1 cellular context compared by ENCODE assay signal in the genomic region with DNA sequence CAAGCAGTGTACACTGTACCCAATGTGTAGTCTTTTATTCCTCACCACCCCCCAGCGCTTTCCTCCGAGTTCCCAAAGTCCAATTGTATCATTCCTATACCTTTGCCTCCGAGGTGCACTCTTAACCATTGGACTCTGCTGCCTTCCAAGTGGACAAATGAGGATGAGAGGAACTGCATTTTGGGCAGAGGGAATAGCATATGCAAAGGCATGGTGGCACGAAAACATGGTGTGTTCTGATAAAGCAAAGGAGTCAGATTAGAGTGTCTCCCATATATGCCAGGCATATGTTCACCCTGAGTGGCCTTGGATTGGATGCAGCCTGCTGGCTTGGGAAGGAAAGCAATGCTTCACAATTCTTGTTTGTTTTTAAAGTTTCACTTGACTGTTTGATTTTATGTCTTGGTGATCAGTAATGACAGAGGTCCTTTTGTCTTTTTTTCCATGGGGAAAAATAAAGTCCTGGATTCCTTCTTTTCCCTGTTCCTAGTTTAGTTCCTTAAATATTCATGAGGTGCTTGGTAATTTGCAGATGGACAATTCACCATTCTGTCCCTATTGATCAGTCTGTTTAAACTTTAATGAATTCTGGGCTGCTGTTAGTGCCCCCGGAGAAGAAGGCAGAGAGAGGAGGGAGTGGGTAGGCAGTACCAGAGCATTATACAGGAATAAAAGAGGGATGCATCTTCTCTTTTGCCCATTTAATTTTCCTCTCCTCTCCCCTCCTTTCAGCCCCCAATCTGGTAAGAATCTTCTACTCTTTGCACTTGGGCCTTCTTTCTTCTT.
TF ChIP-seq lines count a peak whose summit lies in the region.

No MANE protein-coding gene starts in this region.

TF ChIP-seq in HepG2, 621 proteins besides CTCF, POLR2A, EP300 and RAD21 (continued from another document and continues in another):
- TF ChIP-seq, protein P1, sequence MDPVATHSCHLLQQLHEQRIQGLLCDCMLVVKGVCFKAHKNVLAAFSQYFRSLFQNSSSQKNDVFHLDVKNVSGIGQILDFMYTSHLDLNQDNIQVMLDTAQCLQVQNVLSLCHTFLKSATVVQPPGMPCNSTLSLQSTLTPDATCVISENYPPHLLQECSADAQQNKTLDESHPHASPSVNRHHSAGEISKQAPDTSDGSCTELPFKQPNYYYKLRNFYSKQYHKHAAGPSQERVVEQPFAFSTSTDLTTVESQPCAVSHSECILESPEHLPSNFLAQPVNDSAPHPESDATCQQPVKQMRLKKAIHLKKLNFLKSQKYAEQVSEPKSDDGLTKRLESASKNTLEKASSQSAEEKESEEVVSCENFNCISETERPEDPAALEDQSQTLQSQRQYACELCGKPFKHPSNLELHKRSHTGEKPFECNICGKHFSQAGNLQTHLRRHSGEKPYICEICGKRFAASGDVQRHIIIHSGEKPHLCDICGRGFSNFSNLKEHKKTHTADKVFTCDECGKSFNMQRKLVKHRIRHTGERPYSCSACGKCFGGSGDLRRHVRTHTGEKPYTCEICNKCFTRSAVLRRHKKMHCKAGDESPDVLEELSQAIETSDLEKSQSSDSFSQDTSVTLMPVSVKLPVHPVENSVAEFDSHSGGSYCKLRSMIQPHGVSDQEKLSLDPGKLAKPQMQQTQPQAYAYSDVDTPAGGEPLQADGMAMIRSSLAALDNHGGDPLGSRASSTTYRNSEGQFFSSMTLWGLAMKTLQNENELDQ (CRISPR knock-in tag; IDR thresholded peaks at IDR 0.05; ENCODE audit: borderline replicate concordance) = no peak
- peak; percentile 95 for TF ChIP-seq ZMYM3 (CRISPR knock-in tag; IDR thresholded peaks at IDR 0.05)
- TF ChIP-seq ZNF530 (CRISPR knock-in tag; IDR thresholded peaks at IDR 0.05; ENCODE audit: low read depth) = no peak
- no peak for TF ChIP-seq RBM39 (IDR thresholded peaks at IDR 0.05; ENCODE audit: low read depth, low read length, poor library complexity, severe bottlenecking)
- TF ChIP-seq HNF4A (CRISPR knock-in tag; IDR thresholded peaks at IDR 0.05) = no peak
- TF ChIP-seq FOXA1 (IDR thresholded peaks at IDR 0.05) = no peak
- no peak for TF ChIP-seq FOXA1 (CRISPR knock-in tag; IDR thresholded peaks at IDR 0.05)
- no peak for TF ChIP-seq ISX (CRISPR knock-in tag; conservative IDR thresholded peaks at IDR 0.05)
- no peak for TF ChIP-seq HOXA3 (CRISPR knock-in tag; IDR thresholded peaks at IDR 0.05)
- TF ChIP-seq CREB1 (IDR thresholded peaks at IDR 0.05) = no peak
- 0 out of 2 replicates have a peak, but pooled peaks have one; percentile 25 for TF ChIP-seq CREB1 (CRISPR knock-in tag; IDR thresholded peaks at IDR 0.05)
- no peak for TF ChIP-seq ZNF317 (CRISPR knock-in tag; IDR thresholded peaks at IDR 0.05)
- TF ChIP-seq ATRX (CRISPR knock-in tag; IDR thresholded peaks at IDR 0.05; ENCODE audit: borderline replicate concordance) = no peak
- no peak for TF ChIP-seq STAG1 (CRISPR knock-in tag; IDR thresholded peaks at IDR 0.05)
- TF ChIP-seq, protein P2, sequence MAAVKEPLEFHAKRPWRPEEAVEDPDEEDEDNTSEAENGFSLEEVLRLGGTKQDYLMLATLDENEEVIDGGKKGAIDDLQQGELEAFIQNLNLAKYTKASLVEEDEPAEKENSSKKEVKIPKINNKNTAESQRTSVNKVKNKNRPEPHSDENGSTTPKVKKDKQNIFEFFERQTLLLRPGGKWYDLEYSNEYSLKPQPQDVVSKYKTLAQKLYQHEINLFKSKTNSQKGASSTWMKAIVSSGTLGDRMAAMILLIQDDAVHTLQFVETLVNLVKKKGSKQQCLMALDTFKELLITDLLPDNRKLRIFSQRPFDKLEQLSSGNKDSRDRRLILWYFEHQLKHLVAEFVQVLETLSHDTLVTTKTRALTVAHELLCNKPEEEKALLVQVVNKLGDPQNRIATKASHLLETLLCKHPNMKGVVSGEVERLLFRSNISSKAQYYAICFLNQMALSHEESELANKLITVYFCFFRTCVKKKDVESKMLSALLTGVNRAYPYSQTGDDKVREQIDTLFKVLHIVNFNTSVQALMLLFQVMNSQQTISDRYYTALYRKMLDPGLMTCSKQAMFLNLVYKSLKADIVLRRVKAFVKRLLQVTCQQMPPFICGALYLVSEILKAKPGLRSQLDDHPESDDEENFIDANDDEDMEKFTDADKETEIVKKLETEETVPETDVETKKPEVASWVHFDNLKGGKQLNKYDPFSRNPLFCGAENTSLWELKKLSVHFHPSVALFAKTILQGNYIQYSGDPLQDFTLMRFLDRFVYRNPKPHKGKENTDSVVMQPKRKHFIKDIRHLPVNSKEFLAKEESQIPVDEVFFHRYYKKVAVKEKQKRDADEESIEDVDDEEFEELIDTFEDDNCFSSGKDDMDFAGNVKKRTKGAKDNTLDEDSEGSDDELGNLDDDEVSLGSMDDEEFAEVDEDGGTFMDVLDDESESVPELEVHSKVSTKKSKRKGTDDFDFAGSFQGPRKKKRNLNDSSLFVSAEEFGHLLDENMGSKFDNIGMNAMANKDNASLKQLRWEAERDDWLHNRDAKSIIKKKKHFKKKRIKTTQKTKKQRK (IDR thresholded peaks at IDR 0.05; ENCODE audit: low read length) = no peak
- no peak for TF ChIP-seq ZNF572 (CRISPR knock-in tag; IDR thresholded peaks at IDR 0.05)
- no peak for TF ChIP-seq GTF2F1 (IDR thresholded peaks at IDR 0.05; ENCODE audit: low read length)
- TF ChIP-seq FOXC1 (CRISPR knock-in tag; IDR thresholded peaks at IDR 0.05; ENCODE audit: borderline replicate concordance) = no peak
- TF ChIP-seq ZSCAN22 (CRISPR knock-in tag; IDR thresholded peaks at IDR 0.05) = no peak
- TF ChIP-seq ZFP1 (CRISPR knock-in tag; IDR thresholded peaks at IDR 0.05) = no peak
- TF ChIP-seq ZSCAN25 (CRISPR knock-in tag; IDR thresholded peaks at IDR 0.05) = no peak
- no peak for TF ChIP-seq SPEN (CRISPR knock-in tag; IDR thresholded peaks at IDR 0.05; ENCODE audit: low read depth)
- TF ChIP-seq ZFP62 (CRISPR knock-in tag; IDR thresholded peaks at IDR 0.05) = no peak
- no peak for TF ChIP-seq PAX8 (CRISPR knock-in tag; IDR thresholded peaks at IDR 0.05; ENCODE audit: borderline replicate concordance)
- TF ChIP-seq ZNF773 (CRISPR knock-in tag; IDR thresholded peaks at IDR 0.05; ENCODE audit: borderline replicate concordance) = no peak
- no peak for TF ChIP-seq SMARCC2 (IDR thresholded peaks at IDR 0.05)
- TF ChIP-seq TGIF2 (CRISPR knock-in tag; IDR thresholded peaks at IDR 0.05) = no peak
- TF ChIP-seq ADNP (CRISPR knock-in tag; IDR thresholded peaks at IDR 0.05) = peak; percentile 53; the same call in 1 of the 2 replicates
- TF ChIP-seq ZNF790 (CRISPR knock-in tag; IDR thresholded peaks at IDR 0.05; ENCODE audit: borderline replicate concordance) = no peak
- TF ChIP-seq NR2C2 (CRISPR knock-in tag; IDR thresholded peaks at IDR 0.05; ENCODE audit: borderline replicate concordance) = no peak
- TF ChIP-seq RARG (CRISPR knock-in tag; IDR thresholded peaks at IDR 0.05; ENCODE audit: low read depth) = no peak
- TF ChIP-seq ZNF3 (CRISPR knock-in tag; IDR thresholded peaks at IDR 0.05) = 0 out of 2 replicates have a peak, but pooled peaks have one; percentile 45
- TF ChIP-seq ESRRA (CRISPR knock-in tag; IDR thresholded peaks at IDR 0.05; ENCODE audit: low read depth) = no peak
- no peak for TF ChIP-seq KDM4B (CRISPR knock-in tag; IDR thresholded peaks at IDR 0.05)
- TF ChIP-seq SOX6 (IDR thresholded peaks at IDR 0.05) = no peak
- TF ChIP-seq SOX6 (CRISPR knock-in tag; IDR thresholded peaks at IDR 0.05) = 0 out of 2 replicates have a peak, but pooled peaks have one; percentile 10
- no peak for TF ChIP-seq FOSL2 (CRISPR knock-in tag; IDR thresholded peaks at IDR 0.05)
- TF ChIP-seq PTBP1 (IDR thresholded peaks at IDR 0.05; ENCODE audit: low read depth, low read length, poor library complexity, severe bottlenecking) = no peak
- TF ChIP-seq MAFG (CRISPR knock-in tag; IDR thresholded peaks at IDR 0.05) = no peak
- TF ChIP-seq, protein P3, sequence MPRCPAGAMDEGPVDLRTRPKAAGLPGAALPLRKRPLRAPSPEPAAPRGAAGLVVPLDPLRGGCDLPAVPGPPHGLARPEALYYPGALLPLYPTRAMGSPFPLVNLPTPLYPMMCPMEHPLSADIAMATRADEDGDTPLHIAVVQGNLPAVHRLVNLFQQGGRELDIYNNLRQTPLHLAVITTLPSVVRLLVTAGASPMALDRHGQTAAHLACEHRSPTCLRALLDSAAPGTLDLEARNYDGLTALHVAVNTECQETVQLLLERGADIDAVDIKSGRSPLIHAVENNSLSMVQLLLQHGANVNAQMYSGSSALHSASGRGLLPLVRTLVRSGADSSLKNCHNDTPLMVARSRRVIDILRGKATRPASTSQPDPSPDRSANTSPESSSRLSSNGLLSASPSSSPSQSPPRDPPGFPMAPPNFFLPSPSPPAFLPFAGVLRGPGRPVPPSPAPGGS (CRISPR knock-in tag; IDR thresholded peaks at IDR 0.05) = no peak
- TF ChIP-seq, protein P4, sequence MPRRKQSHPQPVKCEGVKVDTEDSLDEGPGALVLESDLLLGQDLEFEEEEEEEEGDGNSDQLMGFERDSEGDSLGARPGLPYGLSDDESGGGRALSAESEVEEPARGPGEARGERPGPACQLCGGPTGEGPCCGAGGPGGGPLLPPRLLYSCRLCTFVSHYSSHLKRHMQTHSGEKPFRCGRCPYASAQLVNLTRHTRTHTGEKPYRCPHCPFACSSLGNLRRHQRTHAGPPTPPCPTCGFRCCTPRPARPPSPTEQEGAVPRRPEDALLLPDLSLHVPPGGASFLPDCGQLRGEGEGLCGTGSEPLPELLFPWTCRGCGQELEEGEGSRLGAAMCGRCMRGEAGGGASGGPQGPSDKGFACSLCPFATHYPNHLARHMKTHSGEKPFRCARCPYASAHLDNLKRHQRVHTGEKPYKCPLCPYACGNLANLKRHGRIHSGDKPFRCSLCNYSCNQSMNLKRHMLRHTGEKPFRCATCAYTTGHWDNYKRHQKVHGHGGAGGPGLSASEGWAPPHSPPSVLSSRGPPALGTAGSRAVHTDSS (CRISPR knock-in tag; conservative IDR thresholded peaks at IDR 0.05) = no peak
- TF ChIP-seq IKZF1 (IDR thresholded peaks at IDR 0.05) = no peak
- no peak for TF ChIP-seq SOX13 (IDR thresholded peaks at IDR 0.05)
- TF ChIP-seq SOX13 (CRISPR knock-in tag; conservative IDR thresholded peaks at IDR 0.05 in 1 of 2, IDR thresholded peaks at IDR 0.05 in 1 of 2) = 0 out of 4 replicates have a peak, but pooled peaks of 1 of the 2 experiments have one; percentile 4
- TF ChIP-seq, protein P5, sequence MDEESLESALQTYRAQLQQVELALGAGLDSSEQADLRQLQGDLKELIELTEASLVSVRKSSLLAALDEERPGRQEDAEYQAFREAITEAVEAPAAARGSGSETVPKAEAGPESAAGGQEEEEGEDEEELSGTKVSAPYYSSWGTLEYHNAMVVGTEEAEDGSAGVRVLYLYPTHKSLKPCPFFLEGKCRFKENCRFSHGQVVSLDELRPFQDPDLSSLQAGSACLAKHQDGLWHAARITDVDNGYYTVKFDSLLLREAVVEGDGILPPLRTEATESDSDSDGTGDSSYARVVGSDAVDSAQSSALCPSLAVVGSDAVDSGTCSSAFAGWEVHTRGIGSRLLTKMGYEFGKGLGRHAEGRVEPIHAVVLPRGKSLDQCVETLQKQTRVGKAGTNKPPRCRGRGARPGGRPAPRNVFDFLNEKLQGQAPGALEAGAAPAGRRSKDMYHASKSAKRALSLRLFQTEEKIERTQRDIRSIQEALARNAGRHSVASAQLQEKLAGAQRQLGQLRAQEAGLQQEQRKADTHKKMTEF (CRISPR knock-in tag; IDR thresholded peaks at IDR 0.05) = no peak
- TF ChIP-seq NR2F1 (CRISPR knock-in tag; IDR thresholded peaks at IDR 0.05) = no peak
- TF ChIP-seq, protein P6, sequence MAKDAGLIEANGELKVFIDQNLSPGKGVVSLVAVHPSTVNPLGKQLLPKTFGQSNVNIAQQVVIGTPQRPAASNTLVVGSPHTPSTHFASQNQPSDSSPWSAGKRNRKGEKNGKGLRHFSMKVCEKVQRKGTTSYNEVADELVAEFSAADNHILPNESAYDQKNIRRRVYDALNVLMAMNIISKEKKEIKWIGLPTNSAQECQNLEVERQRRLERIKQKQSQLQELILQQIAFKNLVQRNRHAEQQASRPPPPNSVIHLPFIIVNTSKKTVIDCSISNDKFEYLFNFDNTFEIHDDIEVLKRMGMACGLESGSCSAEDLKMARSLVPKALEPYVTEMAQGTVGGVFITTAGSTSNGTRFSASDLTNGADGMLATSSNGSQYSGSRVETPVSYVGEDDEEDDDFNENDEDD (CRISPR knock-in tag; IDR thresholded peaks at IDR 0.05; ENCODE audit: borderline replicate concordance) = no peak
- no peak for TF ChIP-seq RBFOX2 (IDR thresholded peaks at IDR 0.05; ENCODE audit: low read depth, low read length)
- no peak for TF ChIP-seq NCOA1 (CRISPR knock-in tag; IDR thresholded peaks at IDR 0.05)
- TF ChIP-seq ZC3H4 (CRISPR knock-in tag; IDR thresholded peaks at IDR 0.05; ENCODE audit: borderline replicate concordance) = no peak
- no peak for TF ChIP-seq TBL1XR1 (IDR thresholded peaks at IDR 0.05; ENCODE audit: borderline replicate concordance, low read length, partially characterized antibody)
- no peak for TF ChIP-seq U2AF1 (optimal IDR thresholded peaks at IDR 0.05; ENCODE audit: low read depth, low read length)
- TF ChIP-seq ZIK1 (CRISPR knock-in tag; IDR thresholded peaks at IDR 0.05; ENCODE audit: borderline replicate concordance, low read depth) = no peak
- TF ChIP-seq, protein P7, sequence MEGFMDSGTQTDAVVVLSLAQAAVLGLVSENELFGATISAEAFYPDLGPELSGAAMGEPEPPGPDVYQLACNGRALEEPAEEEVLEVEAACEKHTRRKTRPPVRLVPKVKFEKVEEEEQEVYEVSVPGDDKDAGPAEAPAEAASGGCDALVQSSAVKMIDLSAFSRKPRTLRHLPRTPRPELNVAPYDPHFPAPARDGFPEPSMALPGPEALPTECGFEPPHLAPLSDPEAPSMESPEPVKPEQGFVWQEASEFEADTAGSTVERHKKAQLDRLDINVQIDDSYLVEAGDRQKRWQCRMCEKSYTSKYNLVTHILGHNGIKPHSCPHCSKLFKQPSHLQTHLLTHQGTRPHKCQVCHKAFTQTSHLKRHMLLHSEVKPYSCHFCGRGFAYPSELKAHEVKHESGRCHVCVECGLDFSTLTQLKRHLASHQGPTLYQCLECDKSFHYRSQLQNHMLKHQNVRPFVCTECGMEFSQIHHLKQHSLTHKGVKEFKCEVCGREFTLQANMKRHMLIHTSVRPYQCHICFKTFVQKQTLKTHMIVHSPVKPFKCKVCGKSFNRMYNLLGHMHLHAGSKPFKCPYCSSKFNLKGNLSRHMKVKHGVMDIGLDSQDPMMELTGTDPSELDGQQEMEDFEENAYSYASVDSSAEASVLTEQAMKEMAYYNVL (CRISPR knock-in tag; IDR thresholded peaks at IDR 0.05; ENCODE audit: borderline replicate concordance) = no peak
- TF ChIP-seq KDM1A (CRISPR knock-in tag; IDR thresholded peaks at IDR 0.05) = peak; percentile 96
- no peak for TF ChIP-seq MLLT10 (CRISPR knock-in tag; IDR thresholded peaks at IDR 0.05)
- TF ChIP-seq SMAD9 (CRISPR knock-in tag; IDR thresholded peaks at IDR 0.05) = no peak
- TF ChIP-seq DNMT3B (CRISPR knock-in tag; conservative IDR thresholded peaks at IDR 0.05) = no peak
- no peak for TF ChIP-seq HDAC1 (CRISPR knock-in tag; IDR thresholded peaks at IDR 0.05)
- no peak for TF ChIP-seq GATAD2A (CRISPR knock-in tag; IDR thresholded peaks at IDR 0.05)
- TF ChIP-seq, protein P8, sequence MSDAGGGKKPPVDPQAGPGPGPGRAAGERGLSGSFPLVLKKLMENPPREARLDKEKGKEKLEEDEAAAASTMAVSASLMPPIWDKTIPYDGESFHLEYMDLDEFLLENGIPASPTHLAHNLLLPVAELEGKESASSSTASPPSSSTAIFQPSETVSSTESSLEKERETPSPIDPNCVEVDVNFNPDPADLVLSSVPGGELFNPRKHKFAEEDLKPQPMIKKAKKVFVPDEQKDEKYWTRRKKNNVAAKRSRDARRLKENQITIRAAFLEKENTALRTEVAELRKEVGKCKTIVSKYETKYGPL (CRISPR knock-in tag; IDR thresholded peaks at IDR 0.05) = no peak
- TF ChIP-seq CC2D1A (CRISPR knock-in tag; IDR thresholded peaks at IDR 0.05) = no peak
- no peak for TF ChIP-seq RFX5 (IDR thresholded peaks at IDR 0.05; ENCODE audit: low read depth, low read length)
